Comparison of ENCODE assay signal across 22 cellular contexts in the genomic region with DNA sequence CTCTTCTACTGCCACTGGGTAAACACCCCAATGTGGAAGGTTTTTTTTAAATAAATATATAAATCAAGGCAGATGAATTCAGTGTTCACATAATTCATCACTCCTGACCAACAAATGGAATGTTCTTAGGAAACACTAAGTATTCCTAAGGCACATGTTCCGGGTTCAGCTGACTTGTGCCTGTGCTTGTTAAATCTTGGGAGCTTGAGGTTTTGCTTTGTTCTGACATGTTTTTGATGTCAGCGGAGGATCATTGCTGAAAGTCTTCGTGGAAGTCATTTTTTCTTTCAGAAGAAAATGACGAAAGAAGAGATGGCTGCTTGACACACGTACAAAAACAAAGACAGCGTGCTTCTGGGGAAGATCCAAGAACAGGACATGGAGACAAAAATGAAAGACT.
"Had no signal": no experiment of that assay in that cellular context is flagged by ENCODE, and none has a peak within 500 bp of the region (broad histone marks: within the 10 kb centered on the region; RNA-seq: fewer than 3 reads in every experiment).

No MANE protein-coding gene starts in this region.

- H3K4me1 ChIP-seq: neural progenitor cell, parathyroid adenoma, right atrium auricular region, spleen, testis, tibial artery had no signal

- DNase-seq: colonic mucosa; effector CD8-positive, alpha-beta T cell; erythroblast; esophagus squamous epithelium; head of caudate nucleus; kidney; mesenchymal stem cell; midbrain; naive thymus-derived CD4-positive, alpha-beta T cell; spleen; stimulated activated CD4-positive, alpha-beta T cell treated with anti-CD3 and anti-CD28 coated beads, Interleukin-4, amount 100 ng/mL, for 4 hours; stimulated activated naive CD8-positive, alpha-beta T cell treated with anti-CD3 and anti-CD28 coated beads, Interleukin-15, Interleukin-2, amounts not matched to agents 100 U/mL and 50 U/mL, for 24 hours; substantia nigra; testis; tibial artery had no signal

- H3K9me3 ChIP-seq: colonic mucosa, esophagus squamous epithelium, right atrium auricular region, testis, tibial artery had no signal

- H3K27me3 ChIP-seq: colonic mucosa, esophagus squamous epithelium, right atrium auricular region, testis, tibial artery had no signal

- H3K36me3 ChIP-seq: colonic mucosa, esophagus squamous epithelium, neural progenitor cell, right atrium auricular region, spleen, tibial artery had no signal

- H3K27ac ChIP-seq: colonic mucosa, esophagus squamous epithelium, neural progenitor cell, parathyroid adenoma, right atrium auricular region, skin epidermis, spleen, testis, tibial artery had no signal

- H3K4me3 ChIP-seq: colonic mucosa, esophagus squamous epithelium, lung, neural progenitor cell, right atrium auricular region, skin epidermis, spleen, testis, tibial artery had no signal

- ATAC-seq: left lobe of liver; naive thymus-derived CD4-positive, alpha-beta T cell; stimulated activated memory B cell treated with anti-CD40 and anti-IgM and Interleukin-4, amounts not matched to agents 10 μg/mL and 1 μg/mL and 100 μg/mL, for 72 hours; stimulated activated naive CD8-positive, alpha-beta T cell treated with anti-CD3 and anti-CD28 coated beads, Interleukin-15, Interleukin-2, amounts not matched to agents 100 U/mL and 50 U/mL, for 24 hours had no signal
